8 cellular contexts compared by ENCODE assay signal in genomic region chr20:9068896-9069663, GRCh38. TPM values are rescaled to one million over a fixed set of nuclear protein-coding genes. Genes with fewer than 3 reads are reported as not detected.
A peak's percentile ranks its signal among the peaks of the same experiment; 100 is the strongest.
DNase-seq lines count a peak whose midpoint lies in the region; ATAC-seq, FAIRE-seq and TF ChIP-seq lines count a peak whose summit lies in the region.

Gene PLCB4, plus strand, starts transcription at chr20:9069087. Its CDS starts 238,728 bp downstream, at chr20:9307815.

- DNase-seq in A172 (ENCODE audit: low spot score) (peak; percentile 67), HK-2 (ENCODE audit: unreplicated experiment) (peak; percentile 93), RPMI7951 (ENCODE audit: low read depth) (peak; percentile 71), endothelial cell of umbilical vein (ENCODE audit: low read depth, low spot score) (peak; percentile 46), mucosa of descending colon (peak; percentile 77 to 83 (median 78))
- no peak for DNase-seq in activated CD4-positive, alpha-beta memory T cell treated with anti-CD3 and anti-CD28 coated beads for 36 hours
- no peak for DNase-seq in stimulated activated effector memory CD8-positive, alpha-beta T cell treated with anti-CD3 and anti-CD28 coated beads, Interleukin-12 subunit alpha, Interleukin-12 subunit beta, amount 100 ng/mL, for 72 hours (ENCODE audit: low spot score in 2 of 2)

- TF ChIP-seq CTCF in endothelial cell of umbilical vein (IDR thresholded peaks at IDR 0.05; ENCODE audit: extremely low read depth in 1 of 2, insufficient read depth in 1 of 2, low read depth in 1 of 2, low read length in 2 of 2) (no peak), mucosa of descending colon (IDR thresholded peaks at IDR 0.05) (no peak)

- dilution Hi-C loops in endothelial cell of umbilical vein (cut with MboI; ENCODE audit: extremely low pct_ligation_motif_present, low sequenced_read_pairs) = no loop called here

- POLR2A ChIA-PET in endothelial cell of umbilical vein (lab: Charles Lee) = interaction anchor here (0.6 kb wide), 1 partner anchor 45 kb away, joined by 3 read pairs; no protein-coding TSS in a partner anchor
- POLR2A ChIA-PET in activated CD4-positive, alpha-beta memory T cell treated with anti-CD3 and anti-CD28 coated beads for 36 hours (lab: Charles Lee) = no interaction called here

- no peak for FAIRE-seq in endothelial cell of umbilical vein (lab: Jason Lieb, UNC)

- H3K4me3 ChIP-seq in endothelial cell of umbilical vein (replicated peaks in 1 of 3; ENCODE audit: insufficient read depth in 1 of 3, low read depth in 1 of 3, low read length in 3 of 3) (peak within 1 kb of the TSS; percentile 42 to 81 (median 69)), mucosa of descending colon (peak within 1 kb of the TSS; percentile 45)

- no peaks in the 10 kb centered on the region for H3K79me2 ChIP-seq in endothelial cell of umbilical vein (ENCODE audit: control insufficient read depth, insufficient read depth, low read length)

- no peaks in the 10 kb centered on the region for H4K20me1 ChIP-seq in endothelial cell of umbilical vein (replicated peaks; ENCODE audit: control insufficient read depth, extremely low read depth, insufficient read depth, low read length)

- H3K27me3 Mint-ChIP-seq in activated CD4-positive, alpha-beta memory T cell treated with anti-CD3 and anti-CD28 coated beads for 36 hours = peaks cover 15% of the 10 kb centered on the region

- H3K36me3 ChIP-seq in endothelial cell of umbilical vein (ENCODE audit: control insufficient read depth in 2 of 2, extremely low read depth in 1 of 2, insufficient read depth in 2 of 2, low read length in 2 of 2) (no peaks in the 10 kb centered on the region), mucosa of descending colon (ENCODE audit: low read depth) (no peaks in the 10 kb centered on the region)

- H3K9ac ChIP-seq in endothelial cell of umbilical vein (replicated peaks; ENCODE audit: extremely low read depth, insufficient read depth, low read length) = no peak within 1 kb of the TSS

- H3K9me1 ChIP-seq in endothelial cell of umbilical vein (replicated peaks; ENCODE audit: control insufficient read depth, extremely low read depth, insufficient read depth, low read length) = no peaks in the 10 kb centered on the region

- H3K9me3 ChIP-seq in endothelial cell of umbilical vein (replicated peaks; ENCODE audit: control insufficient read depth, insufficient read depth, low read length) (no peaks in the 10 kb centered on the region), mucosa of descending colon (no peaks in the 10 kb centered on the region)

- H3K4me2 ChIP-seq in endothelial cell of umbilical vein (ENCODE audit: insufficient read depth, low read length) = peak within 1 kb of the TSS; percentile 68

- peaks cover 5% of the 10 kb centered on the region for H3K9me3 Mint-ChIP-seq in activated CD4-positive, alpha-beta memory T cell treated with anti-CD3 and anti-CD28 coated beads for 36 hours
- H3K9me3 Mint-ChIP-seq in stimulated activated effector memory CD8-positive, alpha-beta T cell treated with anti-CD3 and anti-CD28 coated beads, Interleukin-12 subunit alpha, Interleukin-12 subunit beta, amount 100 ng/mL, for 72 hours = peaks cover 9% of the 10 kb centered on the region

- peak; percentile 79 for ATAC-seq in mucosa of descending colon
- ATAC-seq in HG02885 (IDR thresholded peaks at IDR 0.05; ENCODE audit: poor library complexity, unreplicated experiment) = no peak
- ATAC-seq in stimulated activated effector memory CD8-positive, alpha-beta T cell treated with anti-CD3 and anti-CD28 coated beads, Interleukin-12 subunit alpha, Interleukin-12 subunit beta, amount 100 ng/mL, for 72 hours = no peak

- intact Hi-C loops in endothelial cell of umbilical vein (cut with micrococcal nuclease) = loop anchor here (5.0 to 10.0 kb wide), 3 partner anchors 197 to 274 kb away; no protein-coding TSS in a partner anchor
- intact Hi-C loops in mucosa of descending colon (cut with DNase I, micrococcal nuclease) = loop anchor here in 1 of 2 donors (10.0 kb wide), 1 partner anchor 286 kb away; no protein-coding TSS in a partner anchor
- intact Hi-C loops in activated CD4-positive, alpha-beta memory T cell treated with anti-CD3 and anti-CD28 coated beads for 36 hours (cut with micrococcal nuclease) = no loop called here

- no peak within 1 kb of the TSS for H3K27ac Mint-ChIP-seq in activated CD4-positive, alpha-beta memory T cell treated with anti-CD3 and anti-CD28 coated beads for 36 hours
- H3K27ac Mint-ChIP-seq in stimulated activated effector memory CD8-positive, alpha-beta T cell treated with anti-CD3 and anti-CD28 coated beads, Interleukin-12 subunit alpha, Interleukin-12 subunit beta, amount 100 ng/mL, for 72 hours = no peak within 1 kb of the TSS

- peaks cover 2% of the 10 kb centered on the region for H3K36me3 Mint-ChIP-seq in activated CD4-positive, alpha-beta memory T cell treated with anti-CD3 and anti-CD28 coated beads for 36 hours
- H3K36me3 Mint-ChIP-seq in stimulated activated effector memory CD8-positive, alpha-beta T cell treated with anti-CD3 and anti-CD28 coated beads, Interleukin-12 subunit alpha, Interleukin-12 subunit beta, amount 100 ng/mL, for 72 hours = no peaks in the 10 kb centered on the region

- H3K4me1 ChIP-seq in endothelial cell of umbilical vein (ENCODE audit: control insufficient read depth, extremely low read depth, insufficient read depth, low read length) (no peaks in the 10 kb centered on the region), mucosa of descending colon (ENCODE audit: low read depth) (no peaks in the 10 kb centered on the region)

- no peak for TF ChIP-seq POLR2A in endothelial cell of umbilical vein (IDR thresholded peaks at IDR 0.05; ENCODE audit: low read depth, low read length)

- H3K27me3 ChIP-seq in endothelial cell of umbilical vein (ENCODE audit: control insufficient read depth in 2 of 2, insufficient read depth in 2 of 2, low read length in 2 of 2) = peaks cover 0 to 5% of the 10 kb centered on the region in 2 experiments

- CTCF ChIA-PET in endothelial cell of umbilical vein (lab: Charles Lee) = interaction anchor here (0.7 to 4.1 kb wide), 6 partner anchors 11 to 291 kb away, joined by 3 to 20 read pairs (median 4); no protein-coding TSS in a partner anchor
- CTCF ChIA-PET in activated CD4-positive, alpha-beta memory T cell treated with anti-CD3 and anti-CD28 coated beads for 36 hours (lab: Charles Lee) = interaction anchor here (0.5 kb wide), 1 partner anchor 340 kb away, joined by 3 read pairs; no protein-coding TSS in a partner anchor

- no TSS peak for BruUV-seq in endothelial cell of umbilical vein (replicated peaks; lab: Mats Ljungman, UMichigan)

- no peak within 1 kb of the TSS for H3K27ac ChIP-seq in endothelial cell of umbilical vein (ENCODE audit: insufficient read depth, low read depth, low read length)

- peaks cover 2% of the 10 kb centered on the region for H3K4me1 Mint-ChIP-seq in activated CD4-positive, alpha-beta memory T cell treated with anti-CD3 and anti-CD28 coated beads for 36 hours (ENCODE audit: low read depth)
- no peaks in the 10 kb centered on the region for H3K4me1 Mint-ChIP-seq in stimulated activated effector memory CD8-positive, alpha-beta T cell treated with anti-CD3 and anti-CD28 coated beads, Interleukin-12 subunit alpha, Interleukin-12 subunit beta, amount 100 ng/mL, for 72 hours

- no peak within 1 kb of the TSS for H3K4me3 Mint-ChIP-seq in activated CD4-positive, alpha-beta memory T cell treated with anti-CD3 and anti-CD28 coated beads for 36 hours
- H3K4me3 Mint-ChIP-seq in stimulated activated effector memory CD8-positive, alpha-beta T cell treated with anti-CD3 and anti-CD28 coated beads, Interleukin-12 subunit alpha, Interleukin-12 subunit beta, amount 100 ng/mL, for 72 hours = no peak within 1 kb of the TSS

- peak within 1 kb of the TSS; percentile 77 for H2AFZ ChIP-seq in endothelial cell of umbilical vein (ENCODE audit: low read depth, low read length)

TF ChIP-seq in endothelial cell of umbilical vein, 7 proteins besides CTCF, POLR2A, EP300 and RAD21:
- TF ChIP-seq JUN (IDR thresholded peaks at IDR 0.05; ENCODE audit: borderline replicate concordance, insufficient read depth, insufficient read length, low read depth) (no peak), GATA2 (IDR thresholded peaks at IDR 0.05; ENCODE audit: insufficient read depth, insufficient read length, low read depth, low read length) (no peak), MYC (IDR thresholded peaks at IDR 0.05; ENCODE audit: low read depth, low read length) (no peak), FOS (IDR thresholded peaks at IDR 0.05; ENCODE audit: borderline replicate concordance, insufficient read depth, low read length) (no peak), EZH2 (IDR thresholded peaks at IDR 0.05; ENCODE audit: borderline replicate concordance, low read depth, low read length, severe bottlenecking) (no peak), POLR2AphosphoS5 (IDR thresholded peaks at IDR 0.05; ENCODE audit: insufficient read depth, low read depth, low read length) (no peak)
- TF ChIP-seq, protein P1, sequence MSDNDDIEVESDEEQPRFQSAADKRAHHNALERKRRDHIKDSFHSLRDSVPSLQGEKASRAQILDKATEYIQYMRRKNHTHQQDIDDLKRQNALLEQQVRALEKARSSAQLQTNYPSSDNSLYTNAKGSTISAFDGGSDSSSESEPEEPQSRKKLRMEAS (IDR thresholded peaks at IDR 0.05; ENCODE audit: insufficient read depth, insufficient read length) = no peak

RNA-seq across cellular contexts. Expression of gene PLCB4, which starts in this region (rescaled TPM):
- 22.7 and 26.8 TPM in 2 replicates for total RNA-seq in A172 (2014; rRNA removed; shearing (Covaris generic))
- total RNA-seq in RPMI7951 (2014; rRNA removed; shearing (Covaris generic)) = 5.3 and 5.4 TPM in 2 replicates
- total RNA-seq in endothelial cell of umbilical vein (1.6 and 1.7 TPM in 2 replicates), mucosa of descending colon (10 to 100 TPM; 37.8 to 55.0 (median 51.2) TPM)
- polyA plus RNA-seq in endothelial cell of umbilical vein = 0.37 and 0.38 TPM in 2 replicates
- 0.34 and 0.75 TPM in 2 replicates for polyA plus RNA-seq in endothelial cell of umbilical vein (2011; cell fraction: cytosol; rRNA removed)
- 4.4 and 4.5 TPM in 2 replicates for polyA plus RNA-seq in endothelial cell of umbilical vein (2011; cell fraction: nucleus; rRNA removed)
- 0.76 and 1.0 TPM in 2 replicates for polyA plus RNA-seq in endothelial cell of umbilical vein (2012)
- 3.4 and 3.5 TPM in 2 replicates for polyA minus RNA-seq in endothelial cell of umbilical vein
- polyA minus RNA-seq in endothelial cell of umbilical vein (2011; cell fraction: cytosol; rRNA and poly(A)+ RNA removed) = not detected
- 6.2 and 6.9 TPM in 2 replicates for polyA minus RNA-seq in endothelial cell of umbilical vein (2011; cell fraction: nucleus; rRNA and poly(A)+ RNA removed)
- not detected for total RNA-seq in activated CD4-positive, alpha-beta memory T cell treated with anti-CD3 and anti-CD28 coated beads for 36 hours

Comparison
In these comparisons a context has a peak if more than half of its experiments do, and no peak if none do; other contexts are left out.
1. DNase-seq: peak in A172 (single experiment), HK-2 (single experiment), RPMI7951 (single experiment), endothelial cell of umbilical vein (single experiment) and mucosa of descending colon (3 of 3); none in activated CD4-positive, alpha-beta memory T cell treated with anti-CD3 and anti-CD28 coated beads for 36 hours (single experiment) and stimulated activated effector memory CD8-positive, alpha-beta T cell treated with anti-CD3 and anti-CD28 coated beads, Interleukin-12 subunit alpha, Interleukin-12 subunit beta, amount 100 ng/mL, for 72 hours (0 of 2).